In the genomic region with DNA sequence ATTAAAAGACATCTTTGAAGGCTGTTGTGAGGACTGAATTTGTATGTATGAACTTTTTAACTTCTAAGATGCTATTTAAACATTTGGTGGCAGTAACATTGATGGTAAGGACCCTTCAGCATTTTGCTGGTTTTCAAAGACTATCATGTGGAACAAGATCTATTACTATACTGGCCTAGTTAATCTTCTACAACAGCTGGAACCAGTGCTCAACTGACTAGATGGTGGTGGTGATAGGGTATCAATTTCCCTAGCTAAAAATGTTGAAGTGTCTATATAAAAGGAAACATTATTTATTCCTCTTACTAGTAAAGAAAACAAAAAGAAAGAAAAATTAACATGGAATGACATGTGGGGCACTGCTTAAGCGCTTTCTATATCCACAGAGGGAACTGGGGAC, we compare ENCODE assay signal across 25 cellular contexts.
"Had no signal": no experiment of that assay in that cellular context is flagged by ENCODE, and none has a peak within 500 bp of the region (broad histone marks: within the 10 kb centered on the region; RNA-seq: fewer than 3 reads in every experiment).

No MANE protein-coding gene starts in this region.

- DNase-seq: activated CD4-positive, alpha-beta memory T cell treated with anti-CD3 and anti-CD28 coated beads, Interleukin-2, amount 10 ng/mL, durations not matched to agents 7 days and 5 days; activated CD4-positive, alpha-beta T cell treated with anti-CD3 and anti-CD28 coated beads for 1 hour; activated CD4-positive, alpha-beta T cell treated with anti-CD3 and anti-CD28 coated beads for 48 hours; activated CD4-positive, CD25-positive, alpha-beta regulatory T cell; activated CD8-positive, alpha-beta memory T cell treated with anti-CD3 and anti-CD28 coated beads for 24 hours; activated CD8-positive, alpha-beta memory T cell treated with anti-CD3 and anti-CD28 coated beads, Interleukin-2, amount 10 ng/mL, durations not matched to agents 7 days and 5 days; activated CD8-positive, alpha-beta memory T cell treated with anti-CD3 and anti-CD28 coated beads, Interleukin-2, amount 50 U/mL, for 48 hours; activated gamma-delta T cell; activated naive CD4-positive, alpha-beta T cell treated with Interleukin-2 at 50 U/mL for 16 hours; activated naive CD8-positive, alpha-beta T cell treated with anti-CD3 and anti-CD28 coated beads, Interleukin-2, amount 10 ng/mL, durations not matched to agents 7 days and 5 days; amygdala; body of pancreas; cerebellar nuclear complex; Karpas-422; MG63; NCI-H1092; NCI-H1436 treated with DMSO at 0.1 percent for 48 hours; NCI-H1694 treated with DMSO at 0.1 percent for 48 hours; NCI-H2029; NCI-H345; NCI-H526 treated with DMSO at 0.1 percent for 48 hours; NCI-H774; RPMI8226; SHP77 treated with DMSO at 0.1 percent for 48 hours; SK-N-SH had no signal
